ENCODE assay signal across 19 cellular contexts in genomic region chr15:70260580-70260979, GRCh38.
"Had no signal": no experiment of that assay in that cellular context is flagged by ENCODE, and none has a peak within 500 bp of the region (broad histone marks: within the 10 kb centered on the region; RNA-seq: fewer than 3 reads in every experiment).

No MANE protein-coding gene starts in this region.

- H3K27me3 ChIP-seq: ascending aorta, gastrocnemius medialis, sigmoid colon, tibial artery, uterus had no signal

- H3K9me3 ChIP-seq: ascending aorta, gastrocnemius medialis, mucosa of descending colon, sigmoid colon, tibial artery, uterus had no signal

- ATAC-seq: activated CD8-positive, alpha-beta memory T cell treated with anti-CD3 and anti-CD28 coated beads, Interleukin-2, amount 10 ng/mL, durations not matched to agents 7 days and 5 days; gastrocnemius medialis; mucosa of descending colon had no signal

- H3K27ac Mint-ChIP-seq: activated B cell treated with CpG ODN at 0.5 μM for 24 hours; activated CD4-positive, alpha-beta memory T cell treated with anti-CD3 and anti-CD28 coated beads, Interleukin-2, amount 10 ng/mL, durations not matched to agents 7 days and 5 days; activated CD8-positive, alpha-beta memory T cell treated with anti-CD3 and anti-CD28 coated beads, Interleukin-2, amount 10 ng/mL, durations not matched to agents 7 days and 5 days; memory B cell had no signal

- H3K4me3 ChIP-seq: ascending aorta, gastrocnemius medialis, mucosa of descending colon, sigmoid colon, tibial artery, uterus had no signal

- H3K36me3 Mint-ChIP-seq: activated CD8-positive, alpha-beta memory T cell treated with anti-CD3 and anti-CD28 coated beads, Interleukin-2, amount 10 ng/mL, durations not matched to agents 7 days and 5 days; memory B cell; naive B cell had no signal

- H3K36me3 ChIP-seq: ascending aorta, gastrocnemius medialis, sigmoid colon, tibial artery, uterus had no signal

- H3K27me3 Mint-ChIP-seq: activated B cell treated with CpG ODN at 0.5 μM for 24 hours, memory B cell, naive B cell had no signal

- DNase-seq: activated B cell treated with CpG ODN at 0.5 μM for 24 hours; activated CD4-positive, alpha-beta memory T cell treated with anti-CD3 and anti-CD28 coated beads, Interleukin-2, amount 10 ng/mL, durations not matched to agents 7 days and 5 days; activated CD4-positive, alpha-beta T cell treated with anti-CD3 and anti-CD28 coated beads for 4 hours; activated CD8-positive, alpha-beta memory T cell treated with anti-CD3 and anti-CD28 coated beads, Interleukin-2, amount 10 ng/mL, durations not matched to agents 7 days and 5 days; activated naive CD4-positive, alpha-beta T cell; cortex of kidney; effector CD4-positive, alpha-beta T cell; gastrocnemius medialis; mucosa of descending colon; naive B cell; nucleus accumbens; sigmoid colon; stimulated activated naive CD8-positive, alpha-beta T cell treated with anti-CD3 and anti-CD28 coated beads, Interleukin-15, Interleukin-2, amounts not matched to agents 100 U/mL and 50 U/mL, for 24 hours; substantia nigra; T-helper 9 cell; tibial artery; uterus had no signal

- H3K27ac ChIP-seq: ascending aorta, gastrocnemius medialis, sigmoid colon, tibial artery, uterus had no signal

- H3K4me3 Mint-ChIP-seq: activated B cell treated with CpG ODN at 0.5 μM for 24 hours; activated CD4-positive, alpha-beta memory T cell treated with anti-CD3 and anti-CD28 coated beads, Interleukin-2, amount 10 ng/mL, durations not matched to agents 7 days and 5 days; activated CD8-positive, alpha-beta memory T cell treated with anti-CD3 and anti-CD28 coated beads, Interleukin-2, amount 10 ng/mL, durations not matched to agents 7 days and 5 days; memory B cell had no signal

- H3K9me3 Mint-ChIP-seq: activated B cell treated with CpG ODN at 0.5 μM for 24 hours; activated CD4-positive, alpha-beta memory T cell treated with anti-CD3 and anti-CD28 coated beads, Interleukin-2, amount 10 ng/mL, durations not matched to agents 7 days and 5 days; memory B cell had no signal
